Comparison of ENCODE assay signal across 8 cellular contexts in genomic region chr17:60026352-60026936, GRCh38. TPM values are rescaled to one million over a fixed set of nuclear protein-coding genes. Genes with fewer than 3 reads are reported as not detected.
A peak's percentile ranks its signal among the peaks of the same experiment; 100 is the strongest.
DNase-seq lines count a peak whose midpoint lies in the region; ATAC-seq and TF ChIP-seq lines count a peak whose summit lies in the region.
"Not testable (repeated sequence)": the region's sequence is repeated elsewhere in the genome, so short reads cannot be mapped to it uniquely, and the experiment has no call there.

No MANE protein-coding gene starts in this region.

- not testable (repeated sequence) for TF ChIP-seq CTCF in heart right ventricle (IDR thresholded peaks at IDR 0.05); lung (IDR thresholded peaks at IDR 0.05; ENCODE audit: control extremely low read depth, extremely low read depth)

- not testable (repeated sequence) for H3K4me1 Mint-ChIP-seq in activated T-helper 17 cell treated with anti-CD3 and anti-CD28 coated beads, Interleukin-2, amount 50 U/mL, for 72 hours; stimulated activated memory B cell treated with anti-CD40 and anti-IgM and Interleukin-4, amounts not matched to agents 10 μg/mL and 1 μg/mL and 100 μg/mL, for 72 hours

- in situ Hi-C loops in GM23248 (cut with MboI): not testable (repeated sequence)

- not testable (repeated sequence) for H3K79me2 ChIP-seq in ACC112 (ENCODE audit: control insufficient read depth, insufficient read depth, low read length, unreplicated experiment); GM23248 (ENCODE audit: insufficient read depth)

- ATAC-seq in activated T-helper 17 cell treated with anti-CD3 and anti-CD28 coated beads, Interleukin-2, amount 50 U/mL, for 72 hours (replicated peaks): peak; percentile 25
- ATAC-seq in heart right ventricle (peak; percentile 24 to 54 (median 42)), lung (ENCODE audit: insufficient read depth, low FRiP score) (peak; percentile 28)
- ATAC-seq in stimulated activated memory B cell treated with anti-CD40 and anti-IgM and Interleukin-4, amounts not matched to agents 10 μg/mL and 1 μg/mL and 100 μg/mL, for 72 hours: peak; percentile 39

- 0% methylated on average over 1 to 20 of the region's 69 CpGs for WGBS in GM23248 (ENCODE audit: low coverage in 1 of 2, low lambda C conversion rate in 2 of 2, missing lambda C conversion rate in 2 of 2), 2 experiments
- 0 to 1% methylated on average over 13 of the region's 69 CpGs for WGBS in ectodermal cell, 2 experiments
- 0% methylated on average over 1 to 21 of the region's 69 CpGs for WGBS in heart right ventricle, 2 donors
- 0% methylated on average over 11 to 22 of the region's 69 CpGs for whole genome bisulfite sequencing in lung, 2 donors

- H3K27ac ChIP-seq in ACC112 (ENCODE audit: low read depth, low read length); GM23248; SK-N-MC; ectodermal cell (ENCODE audit: insufficient read depth, low read depth, low read length, poor library complexity, severe bottlenecking); heart right ventricle; lung (ENCODE audit: low read depth in 1 of 2, low read length in 1 of 2): not testable (repeated sequence)

- not testable (repeated sequence) for DNase-seq in GM23248; SK-N-MC (ENCODE audit: low read depth, low spot score); heart right ventricle; lung (ENCODE audit: low spot score)

- H3K4me3 Mint-ChIP-seq in activated T-helper 17 cell treated with anti-CD3 and anti-CD28 coated beads, Interleukin-2, amount 50 U/mL, for 72 hours; stimulated activated memory B cell treated with anti-CD40 and anti-IgM and Interleukin-4, amounts not matched to agents 10 μg/mL and 1 μg/mL and 100 μg/mL, for 72 hours: not testable (repeated sequence)

- H3K4me3 ChIP-seq in ACC112 (ENCODE audit: low read depth, low read length) (peak overlapping the region; percentile 67; the same call in 1 of the 2 replicates), GM23248 (peak overlapping the region; percentile 67), SK-N-MC (0 out of 2 replicates have a peak overlapping the region, but pooled peaks have one; percentile 49), ectodermal cell (ENCODE audit: insufficient read depth, low read depth, low read length) (peak overlapping the region; percentile 27), heart right ventricle (peak overlapping the region in 4 of 10 donors; percentile 42 to 52 (median 48))
- not testable (repeated sequence) for H3K4me3 ChIP-seq in lung

- not testable (repeated sequence) for H3K27ac Mint-ChIP-seq in activated T-helper 17 cell treated with anti-CD3 and anti-CD28 coated beads, Interleukin-2, amount 50 U/mL, for 72 hours; stimulated activated memory B cell treated with anti-CD40 and anti-IgM and Interleukin-4, amounts not matched to agents 10 μg/mL and 1 μg/mL and 100 μg/mL, for 72 hours

- not testable (repeated sequence) for H3K27me3 ChIP-seq in ACC112 (ENCODE audit: insufficient read depth, low read length); GM23248 (replicated peaks; ENCODE audit: insufficient read depth); ectodermal cell (ENCODE audit: control insufficient read depth, insufficient read depth, low read length, poor library complexity, severe bottlenecking); heart right ventricle; lung (ENCODE audit: control insufficient read depth, insufficient read depth)

- H3F3A ChIP-seq in GM23248 (ENCODE audit: insufficient read depth): not testable (repeated sequence)

- H3K27me3 Mint-ChIP-seq in activated T-helper 17 cell treated with anti-CD3 and anti-CD28 coated beads, Interleukin-2, amount 50 U/mL, for 72 hours; stimulated activated memory B cell treated with anti-CD40 and anti-IgM and Interleukin-4, amounts not matched to agents 10 μg/mL and 1 μg/mL and 100 μg/mL, for 72 hours: not testable (repeated sequence)

- not testable (repeated sequence) for H3K36me3 Mint-ChIP-seq in activated T-helper 17 cell treated with anti-CD3 and anti-CD28 coated beads, Interleukin-2, amount 50 U/mL, for 72 hours (ENCODE audit: low read depth); stimulated activated memory B cell treated with anti-CD40 and anti-IgM and Interleukin-4, amounts not matched to agents 10 μg/mL and 1 μg/mL and 100 μg/mL, for 72 hours

- H4K20me1 ChIP-seq in GM23248 (ENCODE audit: insufficient read depth): not testable (repeated sequence)

- H3K9me3 Mint-ChIP-seq in activated T-helper 17 cell treated with anti-CD3 and anti-CD28 coated beads, Interleukin-2, amount 50 U/mL, for 72 hours; stimulated activated memory B cell treated with anti-CD40 and anti-IgM and Interleukin-4, amounts not matched to agents 10 μg/mL and 1 μg/mL and 100 μg/mL, for 72 hours: not testable (repeated sequence)

- not testable (repeated sequence) for H3K9me2 ChIP-seq in GM23248 (ENCODE audit: insufficient read depth)

- not testable (repeated sequence) for H3K4me2 ChIP-seq in GM23248 (ENCODE audit: unreplicated experiment)

- not testable (repeated sequence) for H2AFZ ChIP-seq in ACC112 (ENCODE audit: low read length, unreplicated experiment); GM23248

- H3K9me3 ChIP-seq in GM23248 (ENCODE audit: low read depth); SK-N-MC (ENCODE audit: low read depth, low read length); ectodermal cell (ENCODE audit: control insufficient read depth, low read length); heart right ventricle; lung (ENCODE audit: control insufficient read depth in 2 of 2, insufficient read depth in 1 of 2, low read length in 1 of 2): not testable (repeated sequence)

- H3K4me1 ChIP-seq in ACC112 (ENCODE audit: control insufficient read depth, insufficient read depth, low read length, unreplicated experiment); GM23248 (ENCODE audit: insufficient read depth); ectodermal cell (ENCODE audit: control insufficient read depth, insufficient read depth, low read length); heart right ventricle; lung (ENCODE audit: control insufficient read depth in 2 of 2, insufficient read depth in 2 of 2, low read length in 2 of 2): not testable (repeated sequence)

- intact Hi-C loops in heart right ventricle (cut with DNase I): not testable (repeated sequence)

- H3K36me3 ChIP-seq in ACC112 (ENCODE audit: insufficient read depth, low read length); GM23248 (ENCODE audit: low read depth); SK-N-MC (ENCODE audit: insufficient read depth, low read length); ectodermal cell (ENCODE audit: control insufficient read depth, insufficient read depth, low read length); heart right ventricle; lung (ENCODE audit: control insufficient read depth in 2 of 2, insufficient read depth in 2 of 2, low read length in 2 of 2): not testable (repeated sequence)

- peak overlapping the region; percentile 64 for H3K9ac ChIP-seq in GM23248
- H3K9ac ChIP-seq in SK-N-MC (ENCODE audit: insufficient read length): not testable (repeated sequence)

RNA-seq across cellular contexts. Expression of gene HEATR6, which starts 52.3 kb away (rescaled TPM):
- total RNA-seq in GM23248 (2014; rRNA removed; shearing (Covaris generic)): 14.9 and 29.3 TPM in 2 replicates
- polyA plus RNA-seq in GM23248 (2016; fragmentation: Nextera tagmentation; extraction: Ambion mirVana) (11.2 and 12.4 TPM in 2 replicates), heart right ventricle (1 to 10 TPM; 5.3 to 6.4 TPM), lung (1 to 10 TPM; 7.1 to 8.1 TPM)
- total RNA-seq in activated T-helper 17 cell treated with anti-CD3 and anti-CD28 coated beads, Interleukin-2, amount 50 U/mL, for 72 hours: 10 to 100 TPM; 30.5 to 31.5 TPM
- 34.2 TPM for polyA plus RNA-seq in ectodermal cell (2013, experiment 1 of 4)
- polyA plus RNA-seq in ectodermal cell (2013, experiment 2 of 4): 38.3 TPM
- 31.7 TPM for polyA plus RNA-seq in ectodermal cell (2013, experiment 3 of 4)
- polyA plus RNA-seq in ectodermal cell (2013, experiment 4 of 4): 30.2 TPM
- total RNA-seq in heart right ventricle (10 to 100 TPM; 10.8 to 17.2 (median 13.1) TPM), lung (10 to 100 TPM; 19.5 to 23.3 TPM)
